In genomic region chr2:134178109-134178877, GRCh38 we compare ENCODE assay signal across 10 cellular contexts.
DNase-seq lines count a peak whose midpoint lies in the region; ATAC-seq, FAIRE-seq and TF ChIP-seq lines count a peak whose summit lies in the region.
"Had no signal": no experiment of that assay in that cellular context is flagged by ENCODE, and none has a peak within 500 bp of the region (broad histone marks: within the 10 kb centered on the region; RNA-seq: fewer than 3 reads in every experiment).

No MANE protein-coding gene starts in this region.

- peak overlapping the region; percentile 62 for H3K27ac ChIP-seq in left ventricle myocardium inferior (replicated peaks)
- peak overlapping the region in 1 of 2 donors; percentile 84 for H3K27ac ChIP-seq in right atrium auricular region

- H3K27ac Mint-ChIP-seq in activated naive CD8-positive, alpha-beta T cell treated with anti-CD3 and anti-CD28 coated beads for 36 hours: peak overlapping the region; percentile 53
- H3K27ac Mint-ChIP-seq in stimulated activated naive B cell treated with anti-CD40 and anti-IgM and Interleukin-4, amounts not matched to agents 10 μg/mL and 1 μg/mL and 100 μg/mL, for 72 hours: peak overlapping the region; percentile 83

- no peaks in the 10 kb centered on the region for H3K27me3 Mint-ChIP-seq in activated naive CD8-positive, alpha-beta T cell treated with anti-CD3 and anti-CD28 coated beads for 36 hours
- H3K27me3 Mint-ChIP-seq in stimulated activated naive B cell treated with anti-CD40 and anti-IgM and Interleukin-4, amounts not matched to agents 10 μg/mL and 1 μg/mL and 100 μg/mL, for 72 hours: no peaks in the 10 kb centered on the region

- H3K36me3 Mint-ChIP-seq in activated naive CD8-positive, alpha-beta T cell treated with anti-CD3 and anti-CD28 coated beads for 36 hours: peaks cover 23% of the 10 kb centered on the region
- peaks cover 0 to 24% of the 10 kb centered on the region in 2 donors for H3K36me3 Mint-ChIP-seq in stimulated activated naive B cell treated with anti-CD40 and anti-IgM and Interleukin-4, amounts not matched to agents 10 μg/mL and 1 μg/mL and 100 μg/mL, for 72 hours

- H3K9me3 ChIP-seq in left ventricle myocardium inferior (replicated peaks): no peaks in the 10 kb centered on the region
- H3K9me3 ChIP-seq in right atrium auricular region: no peaks in the 10 kb centered on the region
- H3K9me3 ChIP-seq: BE2C had no signal

- no peaks in the 10 kb centered on the region for H3K9me3 Mint-ChIP-seq in activated naive CD8-positive, alpha-beta T cell treated with anti-CD3 and anti-CD28 coated beads for 36 hours
- no peaks in the 10 kb centered on the region for H3K9me3 Mint-ChIP-seq in stimulated activated naive B cell treated with anti-CD40 and anti-IgM and Interleukin-4, amounts not matched to agents 10 μg/mL and 1 μg/mL and 100 μg/mL, for 72 hours

- intact Hi-C loops in left ventricle myocardium inferior (cut with micrococcal nuclease): no loop called here

- H3K27me3 ChIP-seq in left ventricle myocardium inferior (ENCODE audit: low read depth) (no peaks in the 10 kb centered on the region), right atrium auricular region (no peaks in the 10 kb centered on the region)
- H3K27me3 ChIP-seq: BE2C had no signal

- peak; percentile 60 for ATAC-seq in HG03097 (IDR thresholded peaks at IDR 0.05; ENCODE audit: low FRiP score, unreplicated experiment)
- peak; percentile 44 to 54 for ATAC-seq in stimulated activated naive B cell treated with anti-CD40 and anti-IgM and Interleukin-4, amounts not matched to agents 10 μg/mL and 1 μg/mL and 100 μg/mL, for 72 hours (replicated peaks)

- no peak for TF ChIP-seq CTCF in left ventricle myocardium inferior (IDR thresholded peaks at IDR 0.05; ENCODE audit: borderline replicate concordance)
- no peak for TF ChIP-seq CTCF in right atrium auricular region (IDR thresholded peaks at IDR 0.05)

- H3K4me1 Mint-ChIP-seq in activated naive CD8-positive, alpha-beta T cell treated with anti-CD3 and anti-CD28 coated beads for 36 hours: peaks cover 66% of the 10 kb centered on the region
- peaks cover 62 to 96% of the 10 kb centered on the region in 2 donors for H3K4me1 Mint-ChIP-seq in stimulated activated naive B cell treated with anti-CD40 and anti-IgM and Interleukin-4, amounts not matched to agents 10 μg/mL and 1 μg/mL and 100 μg/mL, for 72 hours

- H3K4me3 ChIP-seq in left ventricle myocardium inferior (no peak overlapping the region), right atrium auricular region (no peak overlapping the region)

- H3K4me3 Mint-ChIP-seq in activated naive CD8-positive, alpha-beta T cell treated with anti-CD3 and anti-CD28 coated beads for 36 hours: no peak overlapping the region
- H3K4me3 Mint-ChIP-seq in stimulated activated naive B cell treated with anti-CD40 and anti-IgM and Interleukin-4, amounts not matched to agents 10 μg/mL and 1 μg/mL and 100 μg/mL, for 72 hours: no peak overlapping the region

- H3K4me1 ChIP-seq in left ventricle myocardium inferior (peaks cover 95% of the 10 kb centered on the region), right atrium auricular region (peaks cover 0 to 71% of the 10 kb centered on the region in 2 donors)
- H3K4me1 ChIP-seq: BE2C had no signal

- DNase-seq in left ventricle myocardium inferior (no peak), right atrium auricular region (ENCODE audit: low spot score) (no peak), hippocampal formation (lab: John Stamatoyannopoulos, UW) (no peak), urothelium cell line (ENCODE audit: low spot score) (no peak), NCI-H524 treated with DMSO at 0.1 percent for 48 hours (lab: John Stamatoyannopoulos, UW) (no peak)
- DNase-seq in activated naive CD8-positive, alpha-beta T cell treated with anti-CD3 and anti-CD28 coated beads for 36 hours: no peak
- no peak for DNase-seq in stimulated activated naive B cell treated with anti-CD40 and anti-IgM and Interleukin-4, amounts not matched to agents 10 μg/mL and 1 μg/mL and 100 μg/mL, for 72 hours
- DNase-seq: BE2C, MV-4-11 had no signal

- H3K36me3 ChIP-seq in left ventricle myocardium inferior (no peaks in the 10 kb centered on the region), right atrium auricular region (no peaks in the 10 kb centered on the region)
- H3K36me3 ChIP-seq: BE2C had no signal

- FAIRE-seq in urothelium cell line (lab: Jason Lieb, UNC): no peak
